ENCODE assay signal across 8 cellular contexts in the genomic region with DNA sequence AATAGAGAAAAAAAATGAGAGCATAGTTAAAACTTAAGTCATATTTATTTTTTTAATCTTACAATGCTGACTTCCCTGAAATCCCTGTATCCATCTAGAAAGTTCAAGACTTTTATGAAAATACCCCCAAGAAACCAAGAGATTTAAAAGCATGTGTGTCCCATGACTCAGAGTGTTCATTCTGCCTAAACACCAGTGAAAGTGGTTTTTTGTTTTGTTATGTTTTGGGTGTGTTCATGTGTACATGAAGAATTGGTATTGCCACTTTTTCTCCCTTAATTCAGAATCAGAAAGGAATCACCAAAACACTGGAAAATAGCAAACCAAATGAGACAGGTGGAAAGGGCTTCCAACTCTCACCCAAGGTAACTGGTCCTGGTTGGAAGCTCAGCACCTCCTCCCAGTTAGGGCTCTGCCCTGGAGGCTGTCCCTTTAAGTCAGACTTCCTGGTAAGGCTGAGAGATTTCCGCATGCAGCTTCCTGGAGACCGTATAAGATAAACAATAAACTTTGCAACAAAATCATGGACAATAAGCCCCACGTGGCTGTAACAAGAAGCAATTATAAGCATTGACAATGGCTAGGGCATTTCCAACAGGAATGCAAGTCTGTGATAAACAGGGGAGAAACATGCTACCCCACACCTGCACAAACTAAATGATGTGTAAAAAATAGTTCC.
DNase-seq lines count a peak whose midpoint lies in the region; ATAC-seq and TF ChIP-seq lines count a peak whose summit lies in the region.

No MANE protein-coding gene starts in this region.

- no peak overlapping the region for H3K4me3 ChIP-seq in BLaER1
- H3K4me3 ChIP-seq in IMR-90 (ENCODE audit: insufficient read depth, low read depth, low read length): no peak overlapping the region

- no peak overlapping the region for H2AFZ ChIP-seq in IMR-90 (replicated peaks; ENCODE audit: low read length, poor library complexity)

- H3K36me3 ChIP-seq in BLaER1 (no peaks in the 10 kb centered on the region), IMR-90 (ENCODE audit: control insufficient read depth, insufficient read depth, low read length) (no peaks in the 10 kb centered on the region)

- no peak overlapping the region; the same call in 1 of the 2 replicates for H3K18ac ChIP-seq in IMR-90 (ENCODE audit: low read depth, low read length)

- no peak overlapping the region for H3K4ac ChIP-seq in IMR-90 (ENCODE audit: low read depth, low read length)

- no peak overlapping the region for H2BK20ac ChIP-seq in IMR-90 (ENCODE audit: low read depth, low read length)

- CTCF ChIA-PET in IMR-90 (lab: Yijun Ruan, JAX): interaction anchor here (0.8 kb wide), 1 partner anchor 224 kb away, joined by 3 read pairs; no protein-coding TSS in a partner anchor

- H2AK9ac ChIP-seq in IMR-90 (replicated peaks; ENCODE audit: low read depth, low read length, poor library complexity): no peak overlapping the region

- BruUV-seq in IMR-90 (replicated peaks; lab: Mats Ljungman, UMichigan): no TSS peak

- in situ Hi-C loops in IMR-90 (cut with MboI; ENCODE audit: low sequenced_read_pairs): no loop called here

- no peak overlapping the region for H3K14ac ChIP-seq in IMR-90 (replicated peaks; ENCODE audit: low read depth, low read length)

- no peak overlapping the region for H2BK15ac ChIP-seq in IMR-90 (ENCODE audit: low read depth, low read length)

- TF ChIP-seq POLR2A in IMR-90 (IDR thresholded peaks at IDR 0.05; ENCODE audit: low read depth, low read length): no peak

- H2AK5ac ChIP-seq in IMR-90 (ENCODE audit: low read depth, low read length): no peak overlapping the region

- no peaks in the 10 kb centered on the region for H3K27me3 Mint-ChIP-seq in activated naive CD8-positive, alpha-beta T cell treated with anti-CD3 and anti-CD28 coated beads, Interleukin-2, amount 10 ng/mL, durations not matched to agents 7 days and 5 days
- no peaks in the 10 kb centered on the region for H3K27me3 Mint-ChIP-seq in type B pancreatic cell

- H3K9me3 Mint-ChIP-seq in activated naive CD8-positive, alpha-beta T cell treated with anti-CD3 and anti-CD28 coated beads, Interleukin-2, amount 10 ng/mL, durations not matched to agents 7 days and 5 days: no peaks in the 10 kb centered on the region
- H3K9me3 Mint-ChIP-seq in type B pancreatic cell: no peaks in the 10 kb centered on the region

- H3K9ac ChIP-seq in BLaER1 (no peak overlapping the region), IMR-90 (ENCODE audit: low read depth, low read length) (no peak overlapping the region)

- dilution Hi-C loops in IMR-90 (cut with HindIII; ENCODE audit: low sequenced_read_pairs, unreplicated experiment): no loop called here

- POLR2A ChIA-PET in IMR-90 (lab: Charles Lee; ENCODE audit: unreplicated experiment): no interaction called here
- POLR2A ChIA-PET in activated naive CD8-positive, alpha-beta T cell treated with anti-CD3 and anti-CD28 coated beads, Interleukin-2, amount 10 ng/mL, durations not matched to agents 7 days and 5 days (lab: Charles Lee): interaction anchor here (0.6 to 2.7 kb wide), 2 partner anchors 123 to 216 kb away, joined by 4 to 7 read pairs; no protein-coding TSS in a partner anchor

- no peaks in the 10 kb centered on the region for H3K79me1 ChIP-seq in IMR-90 (ENCODE audit: low read depth in 1 of 2, low read length in 2 of 2)

- TF ChIP-seq RAD21 in IMR-90 (IDR thresholded peaks at IDR 0.05; ENCODE audit: low read length): no peak

- peak overlapping the region; percentile 24 for H3K4me3 Mint-ChIP-seq in activated naive CD8-positive, alpha-beta T cell treated with anti-CD3 and anti-CD28 coated beads, Interleukin-2, amount 10 ng/mL, durations not matched to agents 7 days and 5 days
- no peak overlapping the region for H3K4me3 Mint-ChIP-seq in type B pancreatic cell

- no peaks in the 10 kb centered on the region for H3K36me3 Mint-ChIP-seq in activated naive CD8-positive, alpha-beta T cell treated with anti-CD3 and anti-CD28 coated beads, Interleukin-2, amount 10 ng/mL, durations not matched to agents 7 days and 5 days
- no peaks in the 10 kb centered on the region for H3K36me3 Mint-ChIP-seq in type B pancreatic cell

- intact Hi-C loops in IMR-90 (cut with micrococcal nuclease): no loop called here

- DNase-seq in IMR-90: peak; percentile 35
- no peak for DNase-seq in activated naive CD8-positive, alpha-beta T cell treated with anti-CD3 and anti-CD28 coated beads, Interleukin-2, amount 10 ng/mL, durations not matched to agents 7 days and 5 days
- DNase-seq in kidney glomerular epithelial cell (lab: John Stamatoyannopoulos, UW): peak; percentile 19
- DNase-seq in type B pancreatic cell (ENCODE audit: extremely low spot score, unreplicated experiment): no peak
- no peak for DNase-seq in NCI-H1048 (lab: John Stamatoyannopoulos, UW)

- H3K9me1 ChIP-seq in IMR-90 (ENCODE audit: insufficient read depth, low read length): 0 out of 2 replicates have a peak, but pooled peaks cover 8% of the 10 kb centered on the region

- peak overlapping the region; percentile 36; the same call in 1 of the 2 replicates for H3K27ac ChIP-seq in BLaER1
- H3K27ac ChIP-seq in IMR-90 (ENCODE audit: insufficient read depth, low read length): no peak overlapping the region

- H4K8ac ChIP-seq in IMR-90 (ENCODE audit: low read depth in 2 of 2, low read length in 2 of 2): no peak overlapping the region

- TF ChIP-seq CTCF in IMR-90 (conservative IDR thresholded peaks at IDR 0.05; ENCODE audit: low read depth, low read length): no peak
- TF ChIP-seq CTCF in type B pancreatic cell (conservative IDR thresholded peaks at IDR 0.05): no peak

- H2BK5ac ChIP-seq in IMR-90 (ENCODE audit: low read depth, low read length, poor library complexity, severe bottlenecking): no peak overlapping the region

- H3K4me1 ChIP-seq in BLaER1: peaks cover 21% of the 10 kb centered on the region
- peaks cover 4% of the 10 kb centered on the region for H3K4me1 ChIP-seq in IMR-90 (ENCODE audit: control insufficient read depth, insufficient read depth, low read length)

- no peak overlapping the region for H4K5ac ChIP-seq in IMR-90 (ENCODE audit: low read depth, low read length)

- H2BK120ac ChIP-seq in IMR-90 (ENCODE audit: low read depth, low read length): no peak overlapping the region

- WGBS in IMR-90 (ENCODE audit: extremely low coverage in 2 of 2, insufficient read length in 1 of 2), 2 experiments: no CpG with 5 or more reads among the region's 3 CpGs

- H4K91ac ChIP-seq in IMR-90 (ENCODE audit: insufficient read depth, low read depth, low read length): no peak overlapping the region

- no peak overlapping the region for H3K56ac ChIP-seq in IMR-90 (ENCODE audit: extremely low read depth, insufficient read depth, low read length)

- ATAC-seq in IMR-90 (ENCODE audit: low read depth) (no peak; the same call in 1 of the 2 replicates), GM21381 (IDR thresholded peaks at IDR 0.05; ENCODE audit: unreplicated experiment) (no peak), HG03521 (IDR thresholded peaks at IDR 0.05; ENCODE audit: unreplicated experiment) (no peak)
- peak; percentile 44 for ATAC-seq in activated naive CD8-positive, alpha-beta T cell treated with anti-CD3 and anti-CD28 coated beads, Interleukin-2, amount 10 ng/mL, durations not matched to agents 7 days and 5 days (ENCODE audit: low read depth)

- H3K23ac ChIP-seq in IMR-90 (ENCODE audit: low read depth, low read length): no peak overlapping the region

- H3K9me3 ChIP-seq in BLaER1 (no peaks in the 10 kb centered on the region), IMR-90 (ENCODE audit: control insufficient read depth, insufficient read depth, low read length) (no peaks in the 10 kb centered on the region)

- peaks cover 63% of the 10 kb centered on the region for H3K4me1 Mint-ChIP-seq in activated naive CD8-positive, alpha-beta T cell treated with anti-CD3 and anti-CD28 coated beads, Interleukin-2, amount 10 ng/mL, durations not matched to agents 7 days and 5 days
- peaks cover 43% of the 10 kb centered on the region for H3K4me1 Mint-ChIP-seq in type B pancreatic cell (ENCODE audit: unreplicated experiment)

- H4K20me1 ChIP-seq in BLaER1 (no peaks in the 10 kb centered on the region), IMR-90 (ENCODE audit: insufficient read depth, low read length) (no peaks in the 10 kb centered on the region)

- H3K27me3 ChIP-seq in BLaER1 (no peaks in the 10 kb centered on the region), IMR-90 (ENCODE audit: control insufficient read depth, insufficient read depth, low read length) (no peaks in the 10 kb centered on the region)

- H3K27ac Mint-ChIP-seq in activated naive CD8-positive, alpha-beta T cell treated with anti-CD3 and anti-CD28 coated beads, Interleukin-2, amount 10 ng/mL, durations not matched to agents 7 days and 5 days: peak overlapping the region; percentile 49
- peak overlapping the region; percentile 7 for H3K27ac Mint-ChIP-seq in type B pancreatic cell

- peak overlapping the region; percentile 63 for H3K4me2 ChIP-seq in BLaER1
- H3K4me2 ChIP-seq in IMR-90 (ENCODE audit: low read depth, low read length): no peak overlapping the region

TF ChIP-seq in IMR-90, 13 proteins besides CTCF, POLR2A, EP300 and RAD21:
- TF ChIP-seq, protein P1, sequence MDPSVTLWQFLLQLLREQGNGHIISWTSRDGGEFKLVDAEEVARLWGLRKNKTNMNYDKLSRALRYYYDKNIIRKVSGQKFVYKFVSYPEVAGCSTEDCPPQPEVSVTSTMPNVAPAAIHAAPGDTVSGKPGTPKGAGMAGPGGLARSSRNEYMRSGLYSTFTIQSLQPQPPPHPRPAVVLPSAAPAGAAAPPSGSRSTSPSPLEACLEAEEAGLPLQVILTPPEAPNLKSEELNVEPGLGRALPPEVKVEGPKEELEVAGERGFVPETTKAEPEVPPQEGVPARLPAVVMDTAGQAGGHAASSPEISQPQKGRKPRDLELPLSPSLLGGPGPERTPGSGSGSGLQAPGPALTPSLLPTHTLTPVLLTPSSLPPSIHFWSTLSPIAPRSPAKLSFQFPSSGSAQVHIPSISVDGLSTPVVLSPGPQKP (IDR thresholded peaks at IDR 0.05; ENCODE audit: borderline replicate concordance, low read depth, low read length): no peak
- TF ChIP-seq CEBPB (IDR thresholded peaks at IDR 0.05; ENCODE audit: low read depth, low read length): no peak
- TF ChIP-seq SMC3 (IDR thresholded peaks at IDR 0.05; ENCODE audit: low read depth, low read length): no peak
- no peak for TF ChIP-seq NFE2L2 (IDR thresholded peaks at IDR 0.05; ENCODE audit: low read depth, low read length)
- no peak for TF ChIP-seq MXI1 (IDR thresholded peaks at IDR 0.05; ENCODE audit: borderline replicate concordance, low read depth, low read length)
- no peak for TF ChIP-seq FOS (IDR thresholded peaks at IDR 0.05; ENCODE audit: low read depth, low read length)
- TF ChIP-seq RCOR1 (IDR thresholded peaks at IDR 0.05; ENCODE audit: insufficient replicate concordance, low read length): no peak
- TF ChIP-seq MAFK (IDR thresholded peaks at IDR 0.05; ENCODE audit: low read depth, low read length): no peak
- no peak for TF ChIP-seq MAZ (IDR thresholded peaks at IDR 0.05; ENCODE audit: borderline replicate concordance, low read depth, low read length)
- TF ChIP-seq RFX5 (IDR thresholded peaks at IDR 0.05; ENCODE audit: low read depth, low read length): no peak
- TF ChIP-seq CHD1 (IDR thresholded peaks at IDR 0.05; ENCODE audit: low read depth, low read length): no peak
- no peak for TF ChIP-seq BHLHE40 (IDR thresholded peaks at IDR 0.05; ENCODE audit: low read depth, low read length)

Comparison
In these comparisons a context has a peak if more than half of its experiments do, and no peak if none do; other contexts are left out.
1. DNase-seq: peak in IMR-90 (single experiment) and kidney glomerular epithelial cell (single experiment); none in activated naive CD8-positive, alpha-beta T cell treated with anti-CD3 and anti-CD28 coated beads, Interleukin-2, amount 10 ng/mL, durations not matched to agents 7 days and 5 days (single experiment), type B pancreatic cell (single experiment) and NCI-H1048 (single experiment).